Comparison of ENCODE assay signal across 12 cellular contexts in genomic region chr22:23242473-23243001, GRCh38.
A peak's percentile ranks its signal among the peaks of the same experiment; 100 is the strongest.
DNase-seq lines count a peak whose midpoint lies in the region; ATAC-seq and TF ChIP-seq lines count a peak whose summit lies in the region.
"Had no signal": no experiment of that assay in that cellular context is flagged by ENCODE, and none has a peak within 500 bp of the region (broad histone marks: within the 10 kb centered on the region; RNA-seq: fewer than 3 reads in every experiment).

No MANE protein-coding gene starts in this region.

- ATAC-seq in HG03520 (IDR thresholded peaks at IDR 0.05; ENCODE audit: unreplicated experiment), result no peak
- ATAC-seq: HCT116 had no signal

- BruUV-seq in A673 (replicated peaks; lab: Mats Ljungman, UMichigan), result no TSS peak

- peaks cover 3 to 17% (median 6%) of the 10 kb centered on the region in 3 donors for H3K27me3 Mint-ChIP-seq in immature natural killer cell (ENCODE audit: low read depth in 3 of 3)

- no peaks in the 10 kb centered on the region for H3K9me3 Mint-ChIP-seq in immature natural killer cell

- peak overlapping the region; percentile 55 to 90 (median 88) for H3K27ac Mint-ChIP-seq in immature natural killer cell

- H3K36me3 ChIP-seq in A673 (ENCODE audit: insufficient read depth, low read length, poor library complexity, severe bottlenecking) (no peaks in the 10 kb centered on the region), HEK293 (ENCODE audit: control insufficient read depth in 2 of 2, insufficient read depth in 1 of 2, low read length in 2 of 2) (peaks cover 0 to 7% of the 10 kb centered on the region in 2 experiments; a peak in 1 of 3 replicates)

- peak overlapping the region; percentile 3 for H3K4me3 ChIP-seq in A673 (ENCODE audit: low read depth, low read length, poor library complexity, severe bottlenecking)
- no peak overlapping the region for H3K4me3 ChIP-seq in HEK293 (ENCODE audit: low read depth, low read length)

- H3K9me3 ChIP-seq in A673 (ENCODE audit: low read depth, low read length, poor library complexity, severe bottlenecking), result no peaks in the 10 kb centered on the region
- H3K9me3 ChIP-seq in HEK293 (ENCODE audit: control insufficient read depth, insufficient read depth, low read depth, low read length), result no peaks in the 10 kb centered on the region

- DNase-seq in A673 (ENCODE audit: low spot score), result peak; percentile 89
- DNase-seq in amniotic epithelial cell (ENCODE audit: low read depth), result peak; percentile 35
- DNase-seq in immature natural killer cell, result no peak
- no peak for DNase-seq in GF-D8 (lab: John Stamatoyannopoulos, UW)
- DNase-seq in NOMO-1 treated with dmso at 0.1 percent for 144 hours (lab: John Stamatoyannopoulos, UW; ENCODE audit: unreplicated experiment), result no peak
- DNase-seq in NCI-H524 (lab: John Stamatoyannopoulos, UW), result no peak
- DNase-seq: amygdala, occipital lobe had no signal

- TF ChIP-seq CTCF in A673 (conservative IDR thresholded peaks at IDR 0.05; ENCODE audit: low read depth, low read length) (0 out of 2 replicates have a peak, but pooled peaks have one; percentile 17), HEK293 (tag by site-specific recombination; IDR thresholded peaks at IDR 0.05) (no peak)

- H3K27ac ChIP-seq in A673 (ENCODE audit: low read depth, low read length, poor library complexity, severe bottlenecking), result peak overlapping the region; percentile 85
- H3K27ac ChIP-seq in HEK293 (ENCODE audit: extremely low read depth, low read depth, low read length), result no peak overlapping the region; the same call in 1 of the 2 replicates
- H3K27ac ChIP-seq: C4-2B had no signal

- POLR2A ChIA-PET in A673 (lab: Charles Lee; ENCODE audit: low non-redundant PET) (no interaction called here), HEK293 (lab: Yijun Ruan, JAX) (interaction anchor here (0.6 to 1.0 kb wide), 3 partner anchors 10 to 318 kb away, joined by 3 read pairs; no protein-coding TSS in a partner anchor)

- peak overlapping the region; percentile 1 to 80 (median 46) for H3K4me3 Mint-ChIP-seq in immature natural killer cell

- peaks cover 93 to 98% of the 10 kb centered on the region in 2 donors for H3K4me1 Mint-ChIP-seq in immature natural killer cell

- CTCF ChIA-PET in A673 (lab: Charles Lee) (interaction anchor here (0.5 to 1.8 kb wide), 4 partner anchors 20 to 64 kb away, joined by 3 to 9 read pairs (median 6); no protein-coding TSS in a partner anchor), HEK293 (lab: Yijun Ruan, JAX) (interaction anchor here (0.9 to 1.3 kb wide), 6 partner anchors 8 to 77 kb away, joined by 3 to 11 read pairs (median 4); no protein-coding TSS in a partner anchor)

- no peaks in the 10 kb centered on the region for H3K27me3 ChIP-seq in A673 (replicated peaks; ENCODE audit: insufficient read depth, low read depth, low read length, poor library complexity)

- intact Hi-C loops in A673 (cut with micrococcal nuclease; ENCODE audit: unreplicated experiment), result no loop called here

- H3K4me1 ChIP-seq in A673 (ENCODE audit: insufficient read depth, low read length, poor library complexity, severe bottlenecking) (peaks cover 28% of the 10 kb centered on the region), HEK293 (ENCODE audit: control insufficient read depth, insufficient read depth, low read length) (no peaks in the 10 kb centered on the region)

- peaks cover 0 to 4% (median 0%) of the 10 kb centered on the region in 3 donors for H3K36me3 Mint-ChIP-seq in immature natural killer cell

TF ChIP-seq in HEK293, 187 proteins besides CTCF, POLR2A, EP300 and RAD21 (continues in another document):
- TF ChIP-seq ZFP69B (tag by site-specific recombination; IDR thresholded peaks at IDR 0.05) (no peak), ZNF48 (tag by site-specific recombination; IDR thresholded peaks at IDR 0.05) (no peak), ZIC2 (tag by site-specific recombination; IDR thresholded peaks at IDR 0.05) (peak; percentile 93), ZBTB48 (tag by site-specific recombination; IDR thresholded peaks at IDR 0.05) (peak; percentile 13; the same call in 1 of the 2 replicates), ZNF266 (tag by site-specific recombination; IDR thresholded peaks at IDR 0.05; ENCODE audit: low read depth) (no peak), ZNF501 (tag by site-specific recombination; IDR thresholded peaks at IDR 0.05) (no peak), ZNF169 (tag by site-specific recombination; IDR thresholded peaks at IDR 0.05) (no peak), ZNF214 (tag by site-specific recombination; IDR thresholded peaks at IDR 0.05; ENCODE audit: borderline replicate concordance) (no peak), OVOL3 (tag by site-specific recombination; IDR thresholded peaks at IDR 0.05) (no peak), ZNF514 (tag by site-specific recombination; IDR thresholded peaks at IDR 0.05) (no peak), ZNF548 (tag by site-specific recombination; IDR thresholded peaks at IDR 0.05) (peak; percentile 87), ZBTB8A (tag by site-specific recombination; IDR thresholded peaks at IDR 0.05) (peak; percentile 58), TSHZ1 (tag by site-specific recombination; IDR thresholded peaks at IDR 0.05; ENCODE audit: borderline replicate concordance) (no peak), ZFHX2 (tag by site-specific recombination; conservative IDR thresholded peaks at IDR 0.05) (no peak), SCRT2 (tag by site-specific recombination; IDR thresholded peaks at IDR 0.05) (no peak), ZNF175 (tag by site-specific recombination; IDR thresholded peaks at IDR 0.05) (no peak), ZNF133 (tag by site-specific recombination; IDR thresholded peaks at IDR 0.05) (no peak), ZNF2 (tag by site-specific recombination; IDR thresholded peaks at IDR 0.05) (no peak), ZBTB26 (tag by site-specific recombination; optimal IDR thresholded peaks at IDR 0.05) (no peak)
- TF ChIP-seq, protein P1, sequence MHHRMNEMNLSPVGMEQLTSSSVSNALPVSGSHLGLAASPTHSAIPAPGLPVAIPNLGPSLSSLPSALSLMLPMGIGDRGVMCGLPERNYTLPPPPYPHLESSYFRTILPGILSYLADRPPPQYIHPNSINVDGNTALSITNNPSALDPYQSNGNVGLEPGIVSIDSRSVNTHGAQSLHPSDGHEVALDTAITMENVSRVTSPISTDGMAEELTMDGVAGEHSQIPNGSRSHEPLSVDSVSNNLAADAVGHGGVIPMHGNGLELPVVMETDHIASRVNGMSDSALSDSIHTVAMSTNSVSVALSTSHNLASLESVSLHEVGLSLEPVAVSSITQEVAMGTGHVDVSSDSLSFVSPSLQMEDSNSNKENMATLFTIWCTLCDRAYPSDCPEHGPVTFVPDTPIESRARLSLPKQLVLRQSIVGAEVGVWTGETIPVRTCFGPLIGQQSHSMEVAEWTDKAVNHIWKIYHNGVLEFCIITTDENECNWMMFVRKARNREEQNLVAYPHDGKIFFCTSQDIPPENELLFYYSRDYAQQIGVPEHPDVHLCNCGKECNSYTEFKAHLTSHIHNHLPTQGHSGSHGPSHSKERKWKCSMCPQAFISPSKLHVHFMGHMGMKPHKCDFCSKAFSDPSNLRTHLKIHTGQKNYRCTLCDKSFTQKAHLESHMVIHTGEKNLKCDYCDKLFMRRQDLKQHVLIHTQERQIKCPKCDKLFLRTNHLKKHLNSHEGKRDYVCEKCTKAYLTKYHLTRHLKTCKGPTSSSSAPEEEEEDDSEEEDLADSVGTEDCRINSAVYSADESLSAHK (tag by site-specific recombination; IDR thresholded peaks at IDR 0.05), result no peak
- TF ChIP-seq, protein P2, sequence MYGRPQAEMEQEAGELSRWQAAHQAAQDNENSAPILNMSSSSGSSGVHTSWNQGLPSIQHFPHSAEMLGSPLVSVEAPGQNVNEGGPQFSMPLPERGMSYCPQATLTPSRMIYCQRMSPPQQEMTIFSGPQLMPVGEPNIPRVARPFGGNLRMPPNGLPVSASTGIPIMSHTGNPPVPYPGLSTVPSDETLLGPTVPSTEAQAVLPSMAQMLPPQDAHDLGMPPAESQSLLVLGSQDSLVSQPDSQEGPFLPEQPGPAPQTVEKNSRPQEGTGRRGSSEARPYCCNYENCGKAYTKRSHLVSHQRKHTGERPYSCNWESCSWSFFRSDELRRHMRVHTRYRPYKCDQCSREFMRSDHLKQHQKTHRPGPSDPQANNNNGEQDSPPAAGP (tag by site-specific recombination; IDR thresholded peaks at IDR 0.05), result 0 out of 2 replicates have a peak, but pooled peaks have one; percentile 20

Comparison
In these comparisons a context has a peak if more than half of its experiments do, and no peak if none do; other contexts are left out.
1. DNase-seq: peak in A673 (single experiment) and amniotic epithelial cell (single experiment); none in immature natural killer cell (0 of 3), GF-D8 (single experiment), NOMO-1 treated with dmso at 0.1 percent for 144 hours (single experiment) and NCI-H524 (0 of 2).